ENCODE assay signal across 1 cellular context in the genomic region with DNA sequence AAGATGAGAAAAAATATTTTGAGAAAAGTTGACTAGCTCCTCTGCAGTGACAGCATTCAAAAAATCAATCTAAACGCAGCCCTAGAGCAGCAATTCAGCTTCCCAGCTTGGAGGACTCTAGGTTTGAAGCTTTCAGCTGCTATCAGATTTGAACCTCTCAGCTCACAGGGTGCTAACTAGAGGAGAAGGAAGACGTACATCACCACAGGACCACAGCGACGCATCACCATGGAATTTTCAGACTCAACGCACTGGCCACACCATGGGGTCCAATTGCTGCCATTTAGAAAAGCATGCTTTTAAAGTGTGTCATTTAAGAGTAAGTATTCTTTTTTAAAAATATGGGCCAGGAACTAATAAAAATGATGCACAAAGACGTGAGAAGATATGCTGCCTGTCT.
TF ChIP-seq lines count a peak whose summit lies in the region.

No MANE protein-coding gene starts in this region.

TF ChIP-seq in SK-N-SH, 30 proteins besides CTCF, POLR2A, EP300 and RAD21 (continued from another document):
- TF ChIP-seq YY1 (IDR thresholded peaks at IDR 0.05; ENCODE audit: low read depth) = no peak
- TF ChIP-seq, protein P1, sequence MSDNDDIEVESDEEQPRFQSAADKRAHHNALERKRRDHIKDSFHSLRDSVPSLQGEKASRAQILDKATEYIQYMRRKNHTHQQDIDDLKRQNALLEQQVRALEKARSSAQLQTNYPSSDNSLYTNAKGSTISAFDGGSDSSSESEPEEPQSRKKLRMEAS (IDR thresholded peaks at IDR 0.05; ENCODE audit: low read depth) = 0 out of 2 replicates have a peak, but pooled peaks have one; percentile 45
- TF ChIP-seq, protein P2, sequence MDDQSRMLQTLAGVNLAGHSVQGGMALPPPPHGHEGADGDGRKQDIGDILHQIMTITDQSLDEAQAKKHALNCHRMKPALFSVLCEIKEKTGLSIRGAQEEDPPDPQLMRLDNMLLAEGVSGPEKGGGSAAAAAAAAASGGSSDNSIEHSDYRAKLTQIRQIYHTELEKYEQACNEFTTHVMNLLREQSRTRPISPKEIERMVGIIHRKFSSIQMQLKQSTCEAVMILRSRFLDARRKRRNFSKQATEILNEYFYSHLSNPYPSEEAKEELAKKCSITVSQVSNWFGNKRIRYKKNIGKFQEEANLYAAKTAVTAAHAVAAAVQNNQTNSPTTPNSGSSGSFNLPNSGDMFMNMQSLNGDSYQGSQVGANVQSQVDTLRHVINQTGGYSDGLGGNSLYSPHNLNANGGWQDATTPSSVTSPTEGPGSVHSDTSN (IDR thresholded peaks at IDR 0.05) = peak; percentile 80
- no peak for TF ChIP-seq MEF2A (IDR thresholded peaks at IDR 0.05; ENCODE audit: borderline replicate concordance, low read depth)
- TF ChIP-seq EZH2phosphoT487 (IDR thresholded peaks at IDR 0.05; ENCODE audit: borderline replicate concordance, low read depth) = no peak
- no peak for TF ChIP-seq POLR2AphosphoS5 (IDR thresholded peaks at IDR 0.05; ENCODE audit: low read depth, low read length)
- TF ChIP-seq FOSL2 (IDR thresholded peaks at IDR 0.05; ENCODE audit: borderline replicate concordance, low read depth) = peak; percentile 59; the same call in 1 of the 2 replicates
- TF ChIP-seq NFIC (IDR thresholded peaks at IDR 0.05; ENCODE audit: borderline replicate concordance) = peak; percentile 25; the same call in 1 of the 2 replicates
- peak; percentile 73 for TF ChIP-seq JUND (IDR thresholded peaks at IDR 0.05)
- TF ChIP-seq TCF12 (IDR thresholded peaks at IDR 0.05) = peak; percentile 34; the same call in 1 of the 2 replicates
- TF ChIP-seq NRF1 (IDR thresholded peaks at IDR 0.05; ENCODE audit: low read depth, low read length) = no peak
